2 cellular contexts compared by ENCODE assay signal in genomic region chr22:46750530-46750800, GRCh38.
TF ChIP-seq lines count a peak whose summit lies in the region.

No MANE protein-coding gene starts in this region.

TF ChIP-seq in HEK293, 187 proteins besides CTCF, POLR2A, EP300 and RAD21:
- TF ChIP-seq ZBTB20 (tag by site-specific recombination; IDR thresholded peaks at IDR 0.05) (no peak), GLIS1 (tag by site-specific recombination; IDR thresholded peaks at IDR 0.05) (0 out of 2 replicates have a peak, but pooled peaks have one; percentile 6)

TF ChIP-seq in endothelial cell of umbilical vein, 7 proteins besides CTCF, POLR2A, EP300 and RAD21:
- TF ChIP-seq EZH2 (IDR thresholded peaks at IDR 0.05; ENCODE audit: borderline replicate concordance, low read depth, low read length, severe bottlenecking) (no peak), MAX (IDR thresholded peaks at IDR 0.05; ENCODE audit: insufficient read depth, insufficient read length) (no peak), POLR2AphosphoS5 (IDR thresholded peaks at IDR 0.05; ENCODE audit: insufficient read depth, low read depth, low read length) (no peak), FOS (IDR thresholded peaks at IDR 0.05; ENCODE audit: borderline replicate concordance, insufficient read depth, low read length) (no peak), JUN (IDR thresholded peaks at IDR 0.05; ENCODE audit: borderline replicate concordance, insufficient read depth, insufficient read length, low read depth) (no peak)
